35 cellular contexts compared by ENCODE assay signal in the genomic region with DNA sequence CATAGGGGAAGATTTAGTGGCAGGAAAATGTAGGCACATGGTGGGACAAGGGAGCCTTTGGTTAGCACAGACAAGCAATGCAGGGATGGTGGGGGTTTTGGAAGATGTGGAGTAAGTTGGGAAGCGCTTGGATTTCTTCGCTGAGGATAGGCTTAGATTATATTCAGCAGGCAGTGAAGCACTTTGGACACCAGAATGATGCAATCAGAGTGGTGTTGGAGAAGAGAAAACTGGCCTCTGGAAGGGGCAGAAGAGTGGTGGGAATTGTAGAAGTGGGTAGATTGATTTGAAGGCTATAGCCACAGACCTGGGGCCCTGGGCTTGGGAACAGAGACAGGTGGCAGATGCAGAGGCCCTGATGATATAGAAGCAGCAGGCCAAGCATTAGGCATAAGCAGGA. TPM values are rescaled to one million over a fixed set of nuclear protein-coding genes. Genes with fewer than 3 reads are reported as not detected.
"Had no signal": no experiment of that assay in that cellular context is flagged by ENCODE, and none has a peak within 500 bp of the region (broad histone marks: within the 10 kb centered on the region; RNA-seq: fewer than 3 reads in every experiment).

No MANE protein-coding gene starts in this region.

- H3K36me3 ChIP-seq: left lung, lower lobe of right lung, ovary, right atrium auricular region, right lobe of liver, tibial nerve, uterus had no signal

- H3K36me3 Mint-ChIP-seq: naive thymus-derived CD4-positive, alpha-beta T cell; natural killer cell treated with Interleukin-12 subunit alpha and Interleukin-12 subunit beta and Interleukin-15 and Interleukin-18, amount 100 ng/mL, for 72 hours; stimulated activated memory B cell treated with anti-CD40 and anti-IgM and Interleukin-4, amounts not matched to agents 10 μg/mL and 1 μg/mL and 100 μg/mL, for 72 hours; type B pancreatic cell had no signal

- H3K79me2 ChIP-seq: hepatocyte had no signal

- H3K4me3 Mint-ChIP-seq: naive thymus-derived CD4-positive, alpha-beta T cell; natural killer cell treated with Interleukin-12 subunit alpha and Interleukin-12 subunit beta and Interleukin-15 and Interleukin-18, amount 100 ng/mL, for 72 hours; stimulated activated memory B cell treated with anti-CD40 and anti-IgM and Interleukin-4, amounts not matched to agents 10 μg/mL and 1 μg/mL and 100 μg/mL, for 72 hours; stimulated activated naive CD8-positive, alpha-beta T cell treated with anti-CD3 and anti-CD28 coated beads, Interleukin-15, amount 100 ng/mL, for 72 hours; type B pancreatic cell had no signal

- H3K27me3 ChIP-seq: hepatocyte, left lung, ovary, right atrium auricular region, right lobe of liver, tibial nerve, uterus had no signal

- H2AFZ ChIP-seq: hepatocyte had no signal

- ATAC-seq: left lung; lower lobe of right lung; mucosa of descending colon; naive thymus-derived CD4-positive, alpha-beta T cell; natural killer cell treated with Interleukin-12 subunit alpha and Interleukin-12 subunit beta and Interleukin-15 and Interleukin-18, amount 100 ng/mL, for 72 hours; stimulated activated memory B cell treated with anti-CD40 and anti-IgM and Interleukin-4, amounts not matched to agents 10 μg/mL and 1 μg/mL and 100 μg/mL, for 72 hours; stimulated activated naive CD8-positive, alpha-beta T cell treated with anti-CD3 and anti-CD28 coated beads, Interleukin-15, amount 100 ng/mL, for 72 hours had no signal

- H3K4me1 Mint-ChIP-seq: naive thymus-derived CD4-positive, alpha-beta T cell; stimulated activated memory B cell treated with anti-CD40 and anti-IgM and Interleukin-4, amounts not matched to agents 10 μg/mL and 1 μg/mL and 100 μg/mL, for 72 hours; stimulated activated naive CD8-positive, alpha-beta T cell treated with anti-CD3 and anti-CD28 coated beads, Interleukin-15, amount 100 ng/mL, for 72 hours had no signal

- H3K4me3 ChIP-seq: hepatocyte, left lung, lower lobe of right lung, mucosa of descending colon, ovary, right atrium auricular region, right lobe of liver, smooth muscle cell, tibial nerve, uterus had no signal

- H3K4me2 ChIP-seq: hepatocyte, smooth muscle cell had no signal

- H3K4me1 ChIP-seq: left lung, lower lobe of right lung, right lobe of liver, uterus had no signal

- H3K27ac ChIP-seq: hepatocyte, left lung, lower lobe of right lung, ovary, right atrium auricular region, right lobe of liver, uterus had no signal

- H3K9me3 ChIP-seq: left lung, lower lobe of right lung, mucosa of descending colon, ovary, right atrium auricular region, right lobe of liver, tibial nerve, uterus had no signal

- DNase-seq: left lung; lower lobe of right lung; mammary epithelial cell; mesenchymal stem cell; midbrain; mucosa of descending colon; naive thymus-derived CD4-positive, alpha-beta T cell; ovary; right lobe of liver; stimulated activated CD4-positive, alpha-beta T cell treated with anti-CD3 and anti-CD28 coated beads, Interleukin-1b, Interleukin-23, amount 100 ng/mL, for 48 hours; stimulated activated CD4-positive, alpha-beta T cell treated with anti-CD3 and anti-CD28 coated beads, Interleukin-2, amount 100 ng/mL, for 48 hours; stimulated activated CD4-positive, alpha-beta T cell treated with anti-CD3 and anti-CD28 coated beads, Interleukin-4, amount 100 ng/mL, for 4 hours; stimulated activated CD8-positive, alpha-beta memory T cell treated with anti-CD3 and anti-CD28 coated beads, Interleukin-4, amount 100 ng/mL, for 48 hours; stimulated activated naive CD4-positive, alpha-beta T cell treated with Interleukin-2 at 50 U/mL for 16 hours; stimulated activated naive CD8-positive, alpha-beta T cell treated with anti-CD3 and anti-CD28 coated beads, Interleukin-15, amount 100 ng/mL, for 72 hours; substantia nigra; uterus had no signal

- H3K9me3 Mint-ChIP-seq: natural killer cell treated with Interleukin-12 subunit alpha and Interleukin-12 subunit beta and Interleukin-15 and Interleukin-18, amount 100 ng/mL, for 72 hours; stimulated activated naive CD8-positive, alpha-beta T cell treated with anti-CD3 and anti-CD28 coated beads, Interleukin-15, amount 100 ng/mL, for 72 hours; type B pancreatic cell had no signal

- H3K27ac Mint-ChIP-seq: naive thymus-derived CD4-positive, alpha-beta T cell; natural killer cell treated with Interleukin-12 subunit alpha and Interleukin-12 subunit beta and Interleukin-15 and Interleukin-18, amount 100 ng/mL, for 72 hours; progenitor cell of endocrine pancreas; stimulated activated memory B cell treated with anti-CD40 and anti-IgM and Interleukin-4, amounts not matched to agents 10 μg/mL and 1 μg/mL and 100 μg/mL, for 72 hours; stimulated activated naive CD8-positive, alpha-beta T cell treated with anti-CD3 and anti-CD28 coated beads, Interleukin-15, amount 100 ng/mL, for 72 hours; type B pancreatic cell had no signal

RNA-seq across cellular contexts. Expression of a gene that starts 28.3 kb away (rescaled TPM):
- total RNA-seq: kidney epithelial cell; myocyte; naive thymus-derived CD4-positive, alpha-beta T cell; natural killer cell treated with Interleukin-12 subunit alpha and Interleukin-12 subunit beta and Interleukin-15 and Interleukin-18, amount 100 ng/mL, for 72 hours; pulmonary artery endothelial cell; renal cortical epithelial cell; right atrium auricular region; ureter had no signal
- polyA plus RNA-seq: naive thymus-derived CD4-positive, alpha-beta T cell; ovary had no signal

RNA-seq across cellular contexts. Expression of a gene that starts 32.9 kb away (rescaled TPM):
- total RNA-seq: hepatocyte, kidney epithelial cell, left lung, liver, lower lobe of right lung, mammary epithelial cell, mucosa of descending colon, myocyte, omental fat pad, ovary, progenitor cell of endocrine pancreas, pulmonary artery endothelial cell, renal cortical epithelial cell, right atrium auricular region, right lobe of liver, skeletal muscle tissue, smooth muscle cell, temporal lobe, tibial nerve, ureter, uterus had no signal
- polyA plus RNA-seq: hepatocyte; liver; mammary epithelial cell; naive thymus-derived CD4-positive, alpha-beta T cell; neural cell; ovary; smooth muscle cell had no signal
